In the genomic region with DNA sequence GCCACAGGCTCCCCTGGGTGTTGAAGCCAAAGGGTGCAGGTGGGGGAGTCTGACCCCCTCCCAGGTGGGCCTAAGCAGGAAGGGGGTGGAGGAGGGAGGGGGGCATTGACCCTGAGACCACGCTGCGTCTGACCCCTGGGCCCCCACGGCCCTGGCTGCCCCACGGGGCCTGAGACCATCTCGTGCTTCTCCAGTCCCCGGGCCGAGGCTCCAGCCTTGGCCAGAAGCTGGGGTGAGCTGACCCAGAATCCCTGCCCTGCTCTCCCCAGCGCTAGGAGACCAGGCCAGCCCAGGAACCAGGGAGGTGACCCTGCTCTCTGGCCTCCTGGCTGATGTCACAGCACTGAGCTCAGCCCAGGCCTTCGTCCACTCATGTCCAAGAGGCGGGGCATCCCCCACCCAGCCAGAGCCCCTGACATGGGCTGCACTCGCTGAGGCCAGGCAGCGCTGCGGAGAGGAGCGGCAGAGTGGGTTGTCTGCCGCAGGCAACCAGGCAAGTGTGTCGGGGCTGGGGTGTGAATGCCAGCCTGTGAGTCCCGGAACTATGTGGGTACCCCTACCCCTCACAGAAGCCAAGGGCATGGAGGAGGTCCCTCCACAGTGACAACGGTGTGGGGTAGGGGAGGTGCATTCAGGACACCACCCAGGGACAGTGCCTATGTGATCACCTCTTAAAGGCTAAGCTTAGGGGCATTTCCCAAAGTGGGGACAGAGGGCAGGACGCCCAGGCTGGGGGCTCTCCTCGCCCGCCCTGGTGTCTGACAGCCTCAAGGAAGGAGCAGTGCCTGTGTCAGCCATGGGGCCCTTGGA, we compare ENCODE assay signal across 22 cellular contexts. TPM values are rescaled to one million over a fixed set of nuclear protein-coding genes. Genes with fewer than 3 reads are reported as not detected.
DNase-seq lines count a peak whose midpoint lies in the region; ATAC-seq and TF ChIP-seq lines count a peak whose summit lies in the region.
"Had no signal": no experiment of that assay in that cellular context is flagged by ENCODE, and none has a peak within 500 bp of the region (broad histone marks: within the 10 kb centered on the region; RNA-seq: fewer than 3 reads in every experiment).

No MANE protein-coding gene starts in this region.

- intact Hi-C loops in mucosa of descending colon (cut with DNase I, micrococcal nuclease), result no loop called here

- H3K4me3 ChIP-seq in coronary artery (no peak overlapping the region), mucosa of descending colon (no peak overlapping the region), tibial nerve (no peak overlapping the region)
- H3K4me3 ChIP-seq: psoas muscle had no signal

- no peak for TF ChIP-seq POLR2A in tibial nerve (IDR thresholded peaks at IDR 0.05)

- H3K27ac ChIP-seq in coronary artery (peak overlapping the region; percentile 66 to 84), tibial nerve (peak overlapping the region in 3 of 4 donors; percentile 9 to 70 (median 53))
- H3K27ac ChIP-seq: HL-60, psoas muscle had no signal

- DNase-seq in activated naive CD4-positive, alpha-beta T cell treated with Interleukin-2 at 50 U/mL for 16 hours, result no peak
- DNase-seq in coronary artery (ENCODE audit: low spot score) (no peak), mucosa of descending colon (peak in 2 of 3 donors; percentile 39 to 55), tibial nerve (ENCODE audit: low spot score in 2 of 2) (no peak), cerebellar cortex (ENCODE audit: low spot score) (no peak)
- DNase-seq in stimulated activated CD8-positive, alpha-beta memory T cell treated with anti-CD3 and anti-CD28 coated beads, Interleukin-4, amount 100 ng/mL, for 48 hours, result no peak
- DNase-seq: cerebellar nuclear complex, DND-41, hippocampal formation, IMR-90, mesendoderm, MM.1S, NCI-H1694 treated with DMSO at 0.1 percent for 48 hours, NCI-H2227 treated with DMSO at 0.1 percent for 48 hours, nephron progenitor cell, trophoblast cell had no signal

- TF ChIP-seq CTCF in coronary artery (IDR thresholded peaks at IDR 0.05) (no peak), mucosa of descending colon (IDR thresholded peaks at IDR 0.05) (no peak), tibial nerve (IDR thresholded peaks at IDR 0.05) (no peak)

- peaks cover 13% of the 10 kb centered on the region for H3K4me1 Mint-ChIP-seq in activated naive CD4-positive, alpha-beta T cell treated with anti-CD3 and anti-CD28 coated beads, Interleukin-2, amount 50 U/mL, for 24 hours

- TF ChIP-seq EP300 in tibial nerve (IDR thresholded peaks at IDR 0.05), result no peak

- ATAC-seq in mucosa of descending colon (no peak), HG03432 (IDR thresholded peaks at IDR 0.05; ENCODE audit: unreplicated experiment) (no peak)
- ATAC-seq: psoas muscle, SK-N-SH treated with all-trans-retinoic acid at 6 μM for 48 hours had no signal

- no peaks in the 10 kb centered on the region for H3K9me3 Mint-ChIP-seq in activated naive CD4-positive, alpha-beta T cell treated with anti-CD3 and anti-CD28 coated beads, Interleukin-2, amount 50 U/mL, for 24 hours
- H3K9me3 Mint-ChIP-seq: activated T-helper 2 cell treated with anti-CD3 and anti-CD28 coated beads, Interferon-gamma antibody, Interleukin-2, Interleukin-4, amounts not matched to agents 10 μg/mL and 5 μg/mL and 100 μg/mL, durations not matched to agents 14 hours and 24 hours and 36 hours; nephron progenitor cell had no signal

- H3K4me1 ChIP-seq in mucosa of descending colon (ENCODE audit: low read depth) (peaks cover 19% of the 10 kb centered on the region), tibial nerve (peaks cover under 1 to 69% (median 25%) of the 10 kb centered on the region in 4 donors)

- H3K4me3 Mint-ChIP-seq in activated naive CD4-positive, alpha-beta T cell treated with anti-CD3 and anti-CD28 coated beads, Interleukin-2, amount 50 U/mL, for 24 hours, result no peak overlapping the region
- H3K4me3 Mint-ChIP-seq: nephron progenitor cell had no signal

- no peaks in the 10 kb centered on the region for H3K36me3 Mint-ChIP-seq in activated naive CD4-positive, alpha-beta T cell treated with anti-CD3 and anti-CD28 coated beads, Interleukin-2, amount 50 U/mL, for 24 hours

- peak overlapping the region; percentile 30 for H3K27ac Mint-ChIP-seq in activated naive CD4-positive, alpha-beta T cell treated with anti-CD3 and anti-CD28 coated beads, Interleukin-2, amount 50 U/mL, for 24 hours
- H3K27ac Mint-ChIP-seq: activated T-helper 2 cell treated with anti-CD3 and anti-CD28 coated beads, Interferon-gamma antibody, Interleukin-2, Interleukin-4, amounts not matched to agents 10 μg/mL and 5 μg/mL and 100 μg/mL, durations not matched to agents 14 hours and 24 hours and 36 hours; nephron progenitor cell had no signal

- no peaks in the 10 kb centered on the region for H3K36me3 ChIP-seq in mucosa of descending colon (ENCODE audit: low read depth)
- H3K36me3 ChIP-seq in tibial nerve, result peaks cover 0 to 65% (median 0%) of the 10 kb centered on the region in 3 donors

- WGBS in tibial nerve, 2 donors, result 58 to 74% methylated on average over 13 to 14 of the region's 21 CpGs

- no peaks in the 10 kb centered on the region for H3K9me3 ChIP-seq in mucosa of descending colon
- no peaks in the 10 kb centered on the region for H3K9me3 ChIP-seq in tibial nerve
- H3K9me3 ChIP-seq: psoas muscle had no signal

- no peaks in the 10 kb centered on the region for H3K27me3 ChIP-seq in tibial nerve

- H3K27me3 Mint-ChIP-seq in activated naive CD4-positive, alpha-beta T cell treated with anti-CD3 and anti-CD28 coated beads, Interleukin-2, amount 50 U/mL, for 24 hours, result no peaks in the 10 kb centered on the region

RNA-seq across cellular contexts. Expression of gene TRMT61A, which starts 6.3 kb away (rescaled TPM):
- total RNA-seq in mucosa of descending colon (10 to 100 TPM; 10.2 to 23.7 (median 10.5) TPM), tibial nerve (10 to 100 TPM; 17.9 to 32.4 (median 22.4) TPM)

RNA-seq across cellular contexts. Expression of gene CKB, which starts 12.7 kb away (rescaled TPM):
- total RNA-seq in mucosa of descending colon (1,000 to 10,000 TPM; 1,316 to 3,346 (median 2,079) TPM), tibial nerve (100 to 1,000 TPM in 3 of 4 donors, 10 to 100 TPM in 1; 75.6 to 249 (median 141) TPM)

RNA-seq across cellular contexts. Expression of gene BAG5, which starts 27.2 kb away (rescaled TPM):
- total RNA-seq in mucosa of descending colon, result 10 to 100 TPM; 26.1 to 29.9 (median 28.0) TPM
- 10 to 100 TPM; 26.1 to 36.5 (median 31.7) TPM for total RNA-seq in tibial nerve

RNA-seq across cellular contexts. Expression of gene COA8, which starts 27.5 kb away (rescaled TPM):
- total RNA-seq in mucosa of descending colon (10 to 100 TPM; 29.3 to 47.3 (median 36.5) TPM), tibial nerve (10 to 100 TPM in 3 of 4 donors, 1 to 10 TPM in 1; 7.2 to 31.6 (median 12.3) TPM)

Comparison
In these comparisons a context has a peak if more than half of its experiments do, and no peak if none do; other contexts are left out.
1. DNase-seq: peak in mucosa of descending colon (2 of 3); none in activated naive CD4-positive, alpha-beta T cell treated with Interleukin-2 at 50 U/mL for 16 hours (single experiment), coronary artery (single experiment), tibial nerve (0 of 2), cerebellar cortex (single experiment) and stimulated activated CD8-positive, alpha-beta memory T cell treated with anti-CD3 and anti-CD28 coated beads, Interleukin-4, amount 100 ng/mL, for 48 hours (single experiment).
2. RNA of gene CKB, which starts 12.7 kb away (total RNA-seq): 1,316 to 3,346 TPM in mucosa of descending colon; 75.6 to 249 TPM in tibial nerve; every median in the first group is over 4 times any median in the second.